8 cellular contexts compared by ENCODE assay signal in genomic region chr16:727291-727977, GRCh38.
A peak's percentile ranks its signal among the peaks of the same experiment; 100 is the strongest.
DNase-seq lines count a peak whose midpoint lies in the region; ATAC-seq and TF ChIP-seq lines count a peak whose summit lies in the region.

No MANE protein-coding gene starts in this region.

- no peaks in the 10 kb centered on the region for H3K79me2 ChIP-seq in parathyroid adenoma

- ATAC-seq in HG02571 (IDR thresholded peaks at IDR 0.05; ENCODE audit: unreplicated experiment) = no peak

- H3K4me1 ChIP-seq in parathyroid adenoma = peaks cover 9% of the 10 kb centered on the region

- H3K36me3 ChIP-seq in SK-N-MC (ENCODE audit: insufficient read depth, low read length) (no peaks in the 10 kb centered on the region), parathyroid adenoma (ENCODE audit: control insufficient read depth, insufficient read depth, low read length) (no peaks in the 10 kb centered on the region)

- no peak for TF ChIP-seq CTCF in parathyroid adenoma (IDR thresholded peaks at IDR 0.05)

- H3K4me3 Mint-ChIP-seq in activated naive CD4-positive, alpha-beta T cell treated with anti-CD3 and anti-CD28 coated beads, Interleukin-2, amount 10 ng/mL, durations not matched to agents 7 days and 5 days = peak overlapping the region; percentile 44

- H3K27me3 ChIP-seq in parathyroid adenoma (ENCODE audit: control insufficient read depth, insufficient read depth, low read length) = no peaks in the 10 kb centered on the region

- H3K4me3 ChIP-seq in SK-N-MC (peak overlapping the region; percentile 75), parathyroid adenoma (ENCODE audit: low read depth, low read length) (peak overlapping the region; percentile 83)

- TF ChIP-seq POLR2A in erythroblast (IDR thresholded peaks at IDR 0.05; ENCODE audit: low read length) = no peak

- no peaks in the 10 kb centered on the region for H3K9me3 Mint-ChIP-seq in activated naive CD4-positive, alpha-beta T cell treated with anti-CD3 and anti-CD28 coated beads, Interleukin-2, amount 10 ng/mL, durations not matched to agents 7 days and 5 days

- H3K9ac ChIP-seq in SK-N-MC (ENCODE audit: insufficient read length) = no peak overlapping the region
- H3K9ac ChIP-seq in parathyroid adenoma = no peak overlapping the region

- H3K27ac Mint-ChIP-seq in activated naive CD4-positive, alpha-beta T cell treated with anti-CD3 and anti-CD28 coated beads, Interleukin-2, amount 10 ng/mL, durations not matched to agents 7 days and 5 days = no peak overlapping the region

- CTCF ChIA-PET in activated naive CD4-positive, alpha-beta T cell treated with anti-CD3 and anti-CD28 coated beads, Interleukin-2, amount 10 ng/mL, durations not matched to agents 7 days and 5 days (lab: Charles Lee) = interaction anchor here (3.2 kb wide), 1 partner anchor 15 kb away, joined by 10 read pairs; no protein-coding TSS in a partner anchor

- H3K27ac ChIP-seq in SK-N-MC (no peak overlapping the region), parathyroid adenoma (no peak overlapping the region)

- peaks cover 7% of the 10 kb centered on the region for H3K4me1 Mint-ChIP-seq in activated naive CD4-positive, alpha-beta T cell treated with anti-CD3 and anti-CD28 coated beads, Interleukin-2, amount 10 ng/mL, durations not matched to agents 7 days and 5 days

- H3K9me3 ChIP-seq in SK-N-MC (ENCODE audit: low read depth, low read length) = no peaks in the 10 kb centered on the region
- H3K9me3 ChIP-seq in parathyroid adenoma (ENCODE audit: control insufficient read depth, low read length) = no peaks in the 10 kb centered on the region

- H2AFZ ChIP-seq in parathyroid adenoma = peak overlapping the region; percentile 48

- no peaks in the 10 kb centered on the region for H3K36me3 Mint-ChIP-seq in activated naive CD4-positive, alpha-beta T cell treated with anti-CD3 and anti-CD28 coated beads, Interleukin-2, amount 10 ng/mL, durations not matched to agents 7 days and 5 days

- peaks cover 36% of the 10 kb centered on the region for H3K27me3 Mint-ChIP-seq in activated naive CD4-positive, alpha-beta T cell treated with anti-CD3 and anti-CD28 coated beads, Interleukin-2, amount 10 ng/mL, durations not matched to agents 7 days and 5 days

- peak overlapping the region; percentile 98 for H3K4me2 ChIP-seq in parathyroid adenoma (ENCODE audit: low read length)

- peak; percentile 56 for DNase-seq in activated naive CD4-positive, alpha-beta T cell treated with anti-CD3 and anti-CD28 coated beads, Interleukin-2, amount 10 ng/mL, durations not matched to agents 7 days and 5 days
- no peak for DNase-seq in activated naive CD4-positive, alpha-beta T cell treated with Interleukin-2 at 50 U/mL for 16 hours
- DNase-seq in SK-N-MC (ENCODE audit: low read depth, low spot score) (no peak), erythroblast (lab: John Stamatoyannopoulos, UW) (peak; percentile 69 to 77), NCI-H2081 treated with DMSO at 0.1 percent for 48 hours (lab: John Stamatoyannopoulos, UW) (no peak), DMS79 (lab: John Stamatoyannopoulos, UW) (no peak)

Comparison
In these comparisons a context has a peak if more than half of its experiments do, and no peak if none do; other contexts are left out.
1. DNase-seq: peak in activated naive CD4-positive, alpha-beta T cell treated with anti-CD3 and anti-CD28 coated beads, Interleukin-2, amount 10 ng/mL, durations not matched to agents 7 days and 5 days (single experiment) and erythroblast (2 of 2); none in activated naive CD4-positive, alpha-beta T cell treated with Interleukin-2 at 50 U/mL for 16 hours (single experiment), SK-N-MC (single experiment), NCI-H2081 treated with DMSO at 0.1 percent for 48 hours (single experiment) and DMS79 (single experiment).